ENCODE assay signal across 30 cellular contexts in genomic region chrX:31128849-31129248, GRCh38. TPM values are rescaled to one million over a fixed set of nuclear protein-coding genes. Genes with fewer than 3 reads are reported as not detected.
"Had no signal": no experiment of that assay in that cellular context is flagged by ENCODE, and none has a peak within 500 bp of the region (broad histone marks: within the 10 kb centered on the region; RNA-seq: fewer than 3 reads in every experiment).

No MANE protein-coding gene starts in this region.

- H3K27me3 Mint-ChIP-seq: activated CD4-positive, alpha-beta memory T cell treated with anti-CD3 and anti-CD28 coated beads, Interleukin-2, amount 10 ng/mL, durations not matched to agents 7 days and 5 days; naive B cell had no signal

- DNase-seq: activated CD4-positive, alpha-beta memory T cell treated with anti-CD3 and anti-CD28 coated beads, Interleukin-2, amount 10 ng/mL, durations not matched to agents 7 days and 5 days; activated CD4-positive, alpha-beta T cell treated with anti-CD3 and anti-CD28 coated beads for 1 hour; activated CD4-positive, alpha-beta T cell treated with anti-CD3 and anti-CD28 coated beads, Interleukin-2, amount 10 ng/mL, durations not matched to agents 7 days and 5 days; activated CD8-positive, alpha-beta memory T cell treated with anti-CD3 and anti-CD28 coated beads, Interleukin-2, amount 50 U/mL, for 48 hours; activated gamma-delta T cell treated with Interleukin-2 at 50 U/mL for 16 hours; activated naive CD4-positive, alpha-beta T cell treated with anti-CD3 and anti-CD28 coated beads, Interleukin-2, amount 50 U/mL, for 16 hours; activated T-cell treated with anti-CD3 and anti-CD28 coated beads, Interleukin-2, amount 50 U/mL, for 24 hours; amniotic stem cell; brain microvascular endothelial cell; endodermal cell; foreskin keratinocyte; left ventricle myocardium superior; naive B cell; nephron progenitor cell; ovary; sigmoid colon; small intestine; stimulated activated CD4-positive, alpha-beta T cell treated with anti-CD3 and anti-CD28 coated beads, Interleukin-4, amount 100 ng/mL, for 24 hours; T1000 had no signal

- H3K9me3 Mint-ChIP-seq: activated CD4-positive, alpha-beta T cell treated with anti-CD3 and anti-CD28 coated beads, Interleukin-2, amount 10 ng/mL, durations not matched to agents 7 days and 5 days; activated T-cell treated with anti-CD3 and anti-CD28 coated beads, Interleukin-2, amount 50 U/mL, for 24 hours; stimulated activated effector memory CD8-positive, alpha-beta T cell treated with anti-CD3 and anti-CD28 coated beads, Interleukin-12 subunit alpha, Interleukin-12 subunit beta, amount 100 ng/mL, for 72 hours had no signal

- ATAC-seq: foreskin keratinocyte; left ventricle myocardium superior; stimulated activated effector memory CD8-positive, alpha-beta T cell treated with anti-CD3 and anti-CD28 coated beads, Interleukin-12 subunit alpha, Interleukin-12 subunit beta, amount 100 ng/mL, for 72 hours had no signal

- H3K36me3 Mint-ChIP-seq: stimulated activated effector memory CD8-positive, alpha-beta T cell treated with anti-CD3 and anti-CD28 coated beads, Interleukin-12 subunit alpha, Interleukin-12 subunit beta, amount 100 ng/mL, for 72 hours had no signal

- H3K4me3 Mint-ChIP-seq: activated CD4-positive, alpha-beta memory T cell treated with anti-CD3 and anti-CD28 coated beads, Interleukin-2, amount 10 ng/mL, durations not matched to agents 7 days and 5 days; activated CD4-positive, alpha-beta T cell treated with anti-CD3 and anti-CD28 coated beads, Interleukin-2, amount 10 ng/mL, durations not matched to agents 7 days and 5 days; activated T-cell treated with anti-CD3 and anti-CD28 coated beads, Interleukin-2, amount 50 U/mL, for 24 hours; endodermal cell; mesothelial cell of epicardium; naive B cell; nephron progenitor cell; stimulated activated effector memory CD8-positive, alpha-beta T cell treated with anti-CD3 and anti-CD28 coated beads, Interleukin-12 subunit alpha, Interleukin-12 subunit beta, amount 100 ng/mL, for 72 hours; T-helper 1 cell treated with Interleukin-12 subunit alpha and Interleukin-12 subunit beta and Interleukin-4 antibody, amounts not matched to agents 30 μg/mL and 1 μg/mL, for 36 hours had no signal

- H3K27ac Mint-ChIP-seq: activated CD4-positive, alpha-beta memory T cell treated with anti-CD3 and anti-CD28 coated beads, Interleukin-2, amount 10 ng/mL, durations not matched to agents 7 days and 5 days; activated CD4-positive, alpha-beta T cell treated with anti-CD3 and anti-CD28 coated beads, Interleukin-2, amount 10 ng/mL, durations not matched to agents 7 days and 5 days; activated T-cell treated with anti-CD3 and anti-CD28 coated beads, Interleukin-2, amount 50 U/mL, for 24 hours; endodermal cell; mesothelial cell of epicardium; nephron progenitor cell; stimulated activated effector memory CD8-positive, alpha-beta T cell treated with anti-CD3 and anti-CD28 coated beads, Interleukin-12 subunit alpha, Interleukin-12 subunit beta, amount 100 ng/mL, for 72 hours; T-helper 1 cell treated with Interleukin-12 subunit alpha and Interleukin-12 subunit beta and Interleukin-4 antibody, amounts not matched to agents 30 μg/mL and 1 μg/mL, for 36 hours had no signal

- FAIRE-seq: islet of Langerhans, small intestine had no signal

- H3K4me1 Mint-ChIP-seq: activated CD4-positive, alpha-beta memory T cell treated with anti-CD3 and anti-CD28 coated beads, Interleukin-2, amount 10 ng/mL, durations not matched to agents 7 days and 5 days; activated CD4-positive, alpha-beta T cell treated with anti-CD3 and anti-CD28 coated beads, Interleukin-2, amount 10 ng/mL, durations not matched to agents 7 days and 5 days; endodermal cell; naive B cell; nephron progenitor cell; stimulated activated effector memory CD8-positive, alpha-beta T cell treated with anti-CD3 and anti-CD28 coated beads, Interleukin-12 subunit alpha, Interleukin-12 subunit beta, amount 100 ng/mL, for 72 hours had no signal

RNA-seq across cellular contexts. Expression of gene FTHL17, which starts 57.0 kb away (rescaled TPM):
- total RNA-seq: activated CD4-positive, alpha-beta memory T cell treated with anti-CD3 and anti-CD28 coated beads, Interleukin-2, amount 10 ng/mL, durations not matched to agents 7 days and 5 days; activated CD4-positive, alpha-beta T cell treated with anti-CD3 and anti-CD28 coated beads, Interleukin-2, amount 10 ng/mL, durations not matched to agents 7 days and 5 days; astrocyte; cardiac septum; chondrocyte; endodermal cell; esophagus muscularis mucosa; foreskin keratinocyte; left ventricle myocardium superior; mesothelial cell of epicardium; ovary; sigmoid colon; suprapubic skin; tibial nerve; urinary bladder had no signal
